ENCODE assay signal across 8 cellular contexts in the genomic region with DNA sequence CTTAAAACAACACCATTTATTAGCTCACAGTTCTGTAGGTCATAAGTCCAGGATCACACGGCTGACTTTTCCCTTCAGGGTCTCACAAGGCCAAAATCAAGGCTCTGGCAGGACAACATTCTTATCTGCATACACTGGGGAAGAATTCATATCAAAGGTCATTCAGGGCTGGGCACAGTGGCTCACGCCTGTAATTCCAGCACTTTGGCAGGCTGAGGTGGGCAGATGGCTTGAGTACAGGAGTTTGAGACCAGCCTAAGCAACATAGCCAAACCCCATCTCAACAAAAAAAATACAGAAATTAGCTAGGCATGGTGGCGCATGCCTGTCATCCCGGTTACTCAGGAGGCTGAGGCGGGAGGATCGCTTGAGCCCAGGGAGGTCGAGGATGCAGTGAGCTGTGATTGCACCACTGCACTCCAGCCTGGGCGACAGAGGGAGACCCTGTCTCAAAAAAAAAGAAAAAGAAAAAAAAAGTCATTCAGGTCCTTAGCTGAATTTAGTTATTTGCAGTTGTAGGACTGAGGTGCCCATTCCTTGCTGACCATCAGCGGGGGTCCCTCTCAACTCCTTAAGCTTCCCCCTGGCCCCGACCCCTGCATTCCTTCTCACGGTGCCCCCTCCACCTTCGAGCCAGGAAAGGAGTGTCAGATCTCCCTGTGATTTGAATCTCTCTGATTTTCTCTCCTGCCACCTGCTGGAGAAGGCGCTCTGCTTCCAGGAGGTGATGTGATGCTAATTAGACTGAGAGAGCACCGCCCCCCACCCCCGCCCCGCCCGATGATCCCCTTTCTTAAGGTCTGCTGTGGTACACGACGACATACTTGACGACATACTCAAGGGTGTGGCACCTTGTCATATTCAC.
DNase-seq lines count a peak whose midpoint lies in the region; ATAC-seq, FAIRE-seq and TF ChIP-seq lines count a peak whose summit lies in the region.

No MANE protein-coding gene starts in this region.

- H3K27ac ChIP-seq in colonic mucosa: peak overlapping the region; percentile 87

- H3K9ac ChIP-seq in colonic mucosa (ENCODE audit: low read depth in 2 of 2, low read length in 2 of 2): peak overlapping the region in 1 of 2 donors; percentile 7

- no peaks in the 10 kb centered on the region for H3K4me1 Mint-ChIP-seq in activated T-helper 17 cell treated with anti-CD3 and anti-CD28 coated beads, Interleukin-2, amount 50 U/mL, for 72 hours

- FAIRE-seq in D721Med (lab: Jason Lieb, UNC): no peak

- H3K27me3 ChIP-seq in colonic mucosa: no peaks in the 10 kb centered on the region

- H3K9me3 ChIP-seq in colonic mucosa (no peaks in the 10 kb centered on the region), mucosa of descending colon (no peaks in the 10 kb centered on the region)

- no peak overlapping the region for H3K27ac Mint-ChIP-seq in activated T-helper 17 cell treated with anti-CD3 and anti-CD28 coated beads, Interleukin-2, amount 50 U/mL, for 72 hours

- no peak overlapping the region for H3K4me3 ChIP-seq in Jurkat, Clone E6-1 (ENCODE audit: low read length)
- H3K4me3 ChIP-seq in colonic mucosa (no peak overlapping the region), mucosa of descending colon (no peak overlapping the region)

- peak; percentile 43 for TF ChIP-seq CTCF in D721Med (IDR thresholded peaks at IDR 0.05; ENCODE audit: insufficient read depth, missing control alignments)
- peak; percentile 38 for TF ChIP-seq CTCF in colonic mucosa (IDR thresholded peaks at IDR 0.05)
- TF ChIP-seq CTCF in mucosa of descending colon (IDR thresholded peaks at IDR 0.05): no peak

- intact Hi-C loops in colonic mucosa (cut with DNase I) (no loop called here), mucosa of descending colon (cut with DNase I, micrococcal nuclease) (no loop called here)

- H3K36me3 ChIP-seq in colonic mucosa: no peaks in the 10 kb centered on the region
- H3K36me3 ChIP-seq in mucosa of descending colon (ENCODE audit: low read depth): no peaks in the 10 kb centered on the region

- no peak overlapping the region for H3K4me3 Mint-ChIP-seq in activated T-helper 17 cell treated with anti-CD3 and anti-CD28 coated beads, Interleukin-2, amount 50 U/mL, for 72 hours

- H3K9me3 Mint-ChIP-seq in activated T-helper 17 cell treated with anti-CD3 and anti-CD28 coated beads, Interleukin-2, amount 50 U/mL, for 72 hours: no peaks in the 10 kb centered on the region

- peaks cover 11% of the 10 kb centered on the region for H3K4me1 ChIP-seq in colonic mucosa
- peaks cover 28% of the 10 kb centered on the region for H3K4me1 ChIP-seq in mucosa of descending colon (ENCODE audit: low read depth)

- peak; percentile 74 for ATAC-seq in mucosa of descending colon
- ATAC-seq in activated T-helper 17 cell treated with anti-CD3 and anti-CD28 coated beads, Interleukin-2, amount 50 U/mL, for 72 hours (replicated peaks): no peak
- ATAC-seq in HG03378 (IDR thresholded peaks at IDR 0.05; ENCODE audit: unreplicated experiment): no peak
- ATAC-seq in HG03571 (IDR thresholded peaks at IDR 0.05; ENCODE audit: unreplicated experiment): no peak

- DNase-seq in D721Med (ENCODE audit: insufficient read length, low spot score) (no peak), colonic mucosa (peak; percentile 77), mucosa of descending colon (peak; percentile 60 to 82 (median 73)), KBM-7 (no peak)
- DNase-seq in Jurkat, Clone E6-1 (ENCODE audit: low read depth, low spot score): peak; percentile 31

- peaks cover 56% of the 10 kb centered on the region for H3K36me3 Mint-ChIP-seq in activated T-helper 17 cell treated with anti-CD3 and anti-CD28 coated beads, Interleukin-2, amount 50 U/mL, for 72 hours (ENCODE audit: low read depth)

- in situ Hi-C loops in KBM-7 (cut with MboI; ENCODE audit: low pct_unique_long_range_greater_than_20kb, low sequenced_read_pairs): no loop called here

- H3K27me3 Mint-ChIP-seq in activated T-helper 17 cell treated with anti-CD3 and anti-CD28 coated beads, Interleukin-2, amount 50 U/mL, for 72 hours: no peaks in the 10 kb centered on the region

Comparison
In these comparisons a context has a peak if more than half of its experiments do, and no peak if none do; other contexts are left out.
1. DNase-seq: peak in Jurkat, Clone E6-1 (single experiment), colonic mucosa (single experiment) and mucosa of descending colon (3 of 3); none in D721Med (single experiment) and KBM-7 (single experiment).